ENCODE assay signal across 9 cellular contexts in genomic region chrX:13014111-13015094, GRCh38. TPM values are rescaled to one million over a fixed set of nuclear protein-coding genes. Genes with fewer than 3 reads are reported as not detected.
DNase-seq lines count a peak whose midpoint lies in the region; ATAC-seq and TF ChIP-seq lines count a peak whose summit lies in the region.
"Had no signal": no experiment of that assay in that cellular context is flagged by ENCODE, and none has a peak within 500 bp of the region (broad histone marks: within the 10 kb centered on the region; RNA-seq: fewer than 3 reads in every experiment).

No MANE protein-coding gene starts in this region.

- no peak overlapping the region for H3K4me3 ChIP-seq in adipocyte (ENCODE audit: low read length)
- H3K4me3 ChIP-seq in stomach = no peak overlapping the region

- TF ChIP-seq CTCF in stomach (IDR thresholded peaks at IDR 0.05) = no peak

- no peak for TF ChIP-seq EP300 in stomach (IDR thresholded peaks at IDR 0.05)

- CTCF ChIA-PET in activated naive CD4-positive, alpha-beta T cell treated with anti-CD3 and anti-CD28 coated beads, Interleukin-2, amount 10 ng/mL, durations not matched to agents 7 days and 5 days (lab: Charles Lee) = interaction anchor here (1.0 to 3.3 kb wide), 4 partner anchors 10 to 73 kb away, joined by 4 to 13 read pairs (median 4); no protein-coding TSS in a partner anchor

- intact Hi-C loops in stomach (cut with DNase I; ENCODE audit: low total_unique reads) = no loop called here

- DNase-seq in activated naive CD4-positive, alpha-beta T cell treated with anti-CD3 and anti-CD28 coated beads, Interleukin-2, amount 10 ng/mL, durations not matched to agents 7 days and 5 days = no peak
- no peak for DNase-seq in activated naive CD4-positive, alpha-beta T cell (lab: John Stamatoyannopoulos, UW)
- DNase-seq in adipocyte (ENCODE audit: low read depth) (peak; percentile 24), stomach (no peak), retina (no peak), NCI-H69 (lab: John Stamatoyannopoulos, UW) (no peak)
- no peak for DNase-seq in stimulated activated CD8-positive, alpha-beta memory T cell treated with anti-CD3 and anti-CD28 coated beads, Interleukin-4, amount 100 ng/mL, for 48 hours

- H3K9ac ChIP-seq in adipocyte (ENCODE audit: low read length) = no peak overlapping the region

- H3K9me3 ChIP-seq in adipocyte (ENCODE audit: control insufficient read depth, low read length) = no peaks in the 10 kb centered on the region
- no peaks in the 10 kb centered on the region for H3K9me3 ChIP-seq in stomach

- peaks cover 4% of the 10 kb centered on the region for H3K36me3 Mint-ChIP-seq in activated naive CD4-positive, alpha-beta T cell treated with anti-CD3 and anti-CD28 coated beads, Interleukin-2, amount 10 ng/mL, durations not matched to agents 7 days and 5 days

- H3K4me3 Mint-ChIP-seq in activated naive CD4-positive, alpha-beta T cell treated with anti-CD3 and anti-CD28 coated beads, Interleukin-2, amount 10 ng/mL, durations not matched to agents 7 days and 5 days = no peak overlapping the region

- TF ChIP-seq POLR2A in stomach (IDR thresholded peaks at IDR 0.05) = no peak

- WGBS in stomach, 5 donors = 64 to 76% (median 67%) methylated on average over 7 of the region's 7 CpGs

- no peaks in the 10 kb centered on the region for H3K27me3 Mint-ChIP-seq in activated naive CD4-positive, alpha-beta T cell treated with anti-CD3 and anti-CD28 coated beads, Interleukin-2, amount 10 ng/mL, durations not matched to agents 7 days and 5 days

- ATAC-seq in HG03108 (IDR thresholded peaks at IDR 0.05; ENCODE audit: unreplicated experiment) = peak; percentile 30

- peaks cover 2% of the 10 kb centered on the region for H3K9me3 Mint-ChIP-seq in activated naive CD4-positive, alpha-beta T cell treated with anti-CD3 and anti-CD28 coated beads, Interleukin-2, amount 10 ng/mL, durations not matched to agents 7 days and 5 days

- H3K27me3 ChIP-seq in adipocyte (replicated peaks; ENCODE audit: control insufficient read depth, insufficient read depth, low read length) (peaks cover 16% of the 10 kb centered on the region), stomach (no peaks in the 10 kb centered on the region)

- no peaks in the 10 kb centered on the region for H3K4me1 ChIP-seq in adipocyte (ENCODE audit: control insufficient read depth, insufficient read depth, low read length)
- peaks cover 0 to 27% (median 5%) of the 10 kb centered on the region in 4 donors for H3K4me1 ChIP-seq in stomach

- H3K27ac Mint-ChIP-seq in activated naive CD4-positive, alpha-beta T cell treated with anti-CD3 and anti-CD28 coated beads, Interleukin-2, amount 10 ng/mL, durations not matched to agents 7 days and 5 days = peak overlapping the region; percentile 88

- H3K36me3 ChIP-seq in adipocyte (ENCODE audit: control insufficient read depth, insufficient read depth, low read length, severe bottlenecking) (no peaks in the 10 kb centered on the region), stomach (no peaks in the 10 kb centered on the region)

- H3K4me1 Mint-ChIP-seq in activated naive CD4-positive, alpha-beta T cell treated with anti-CD3 and anti-CD28 coated beads, Interleukin-2, amount 10 ng/mL, durations not matched to agents 7 days and 5 days = peaks cover 63% of the 10 kb centered on the region

- H3K27ac ChIP-seq in stomach = peak overlapping the region in 4 of 5 donors; percentile 60 to 77 (median 70)

RNA-seq across cellular contexts. Expression of gene FAM9C, which starts 30.0 kb away (rescaled TPM):
- under 1 TPM in 1 of 5 donors, not detected in 4; 0.18 TPM for total RNA-seq in stomach
- polyA plus RNA-seq in stomach = under 1 TPM in 1 of 3 donors, not detected in 2; 0.31 TPM
- total RNA-seq: LHCN-M2 had no signal

RNA-seq across cellular contexts. Expression of gene TMSB4X, which starts 39.5 kb away (rescaled TPM):
- 1,000 to 10,000 TPM; 1,734 to 4,964 (median 2,895) TPM for total RNA-seq in stomach
- polyA plus RNA-seq in stomach = over 10,000 TPM in 2 of 3 donors, 1,000 to 10,000 TPM in 1; 4,831 to 14,609 (median 13,196) TPM
